In the genomic region with DNA sequence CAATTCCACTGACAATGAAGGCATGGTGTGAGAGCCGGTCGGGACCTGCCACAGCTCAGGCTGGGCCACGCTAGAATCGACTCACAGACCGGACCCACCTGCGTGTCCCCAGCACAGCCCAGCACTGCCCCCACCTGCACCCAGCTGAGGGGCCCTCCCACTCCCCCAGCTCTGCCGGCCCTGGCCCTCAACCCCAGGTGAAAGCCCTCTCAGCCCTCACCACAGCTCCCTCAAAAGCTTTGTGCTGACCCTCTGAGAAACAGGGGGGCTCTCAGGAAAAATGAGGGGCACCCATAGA, we compare ENCODE assay signal across 31 cellular contexts.
"Had no signal": no experiment of that assay in that cellular context is flagged by ENCODE, and none has a peak within 500 bp of the region (broad histone marks: within the 10 kb centered on the region; RNA-seq: fewer than 3 reads in every experiment).

No MANE protein-coding gene starts in this region.

- H3K9me3 ChIP-seq: adrenal gland, body of pancreas, gastroesophageal sphincter, ovary, psoas muscle, spleen, testis, uterus had no signal

- H3K9me3 Mint-ChIP-seq: activated CD4-positive, alpha-beta memory T cell treated with anti-CD3 and anti-CD28 coated beads for 36 hours; activated T-helper 1 cell treated with anti-CD3 and anti-CD28 coated beads, Interleukin-12 subunit alpha, Interleukin-12 subunit beta, Interleukin-2, Interleukin-4 antibody, amounts not matched to agents 30 ng/mL and 10 ng/mL and 1 ng/mL, durations not matched to agents 14 hours and 24 hours and 36 hours; nephron progenitor cell had no signal

- H3K4me3 Mint-ChIP-seq: activated CD4-positive, alpha-beta memory T cell treated with anti-CD3 and anti-CD28 coated beads for 36 hours; activated CD4-positive, alpha-beta T cell treated with anti-CD3 and anti-CD28 coated beads, Interleukin-2, amount 10 ng/mL, durations not matched to agents 24 days and 14 days; activated naive CD4-positive, alpha-beta T cell treated with anti-CD3 and anti-CD28 coated beads for 36 hours; activated naive CD8-positive, alpha-beta T cell treated with anti-CD3 and anti-CD28 coated beads for 36 hours; activated T-helper 1 cell treated with anti-CD3 and anti-CD28 coated beads, Interleukin-12 subunit alpha, Interleukin-12 subunit beta, Interleukin-2, Interleukin-4 antibody, amounts not matched to agents 30 ng/mL and 10 ng/mL and 1 ng/mL, durations not matched to agents 14 hours and 24 hours and 36 hours; nephron progenitor cell had no signal

- ATAC-seq: body of pancreas; gastroesophageal sphincter; psoas muscle; stimulated activated naive CD8-positive, alpha-beta T cell treated with anti-CD3 and anti-CD28 coated beads, Interleukin-15, Interleukin-2, amounts not matched to agents 100 U/mL and 50 U/mL, for 24 hours had no signal

- H3K4me3 ChIP-seq: adrenal gland, body of pancreas, cardiac muscle cell, coronary artery, dorsolateral prefrontal cortex, gastroesophageal sphincter, lung, ovary, psoas muscle, spleen, testis, uterus had no signal

- H3K36me3 ChIP-seq: cardiac muscle cell, ovary, uterus had no signal

- H3K27ac ChIP-seq: body of pancreas, cardiac muscle cell, coronary artery, dorsolateral prefrontal cortex, gastroesophageal sphincter, ovary, psoas muscle, spleen, testis, uterus had no signal

- DNase-seq: activated CD4-positive, alpha-beta memory T cell treated with anti-CD3 and anti-CD28 coated beads for 36 hours; activated CD4-positive, alpha-beta T cell treated with anti-CD3 and anti-CD28 coated beads, Interleukin-2, amount 10 ng/mL, durations not matched to agents 24 days and 14 days; activated CD4-positive, CD25-positive, alpha-beta regulatory T cell treated with anti-CD3 and anti-CD28 coated beads, Interleukin-2, amount 50 U/mL, for 72 hours; activated CD8-positive, alpha-beta memory T cell treated with anti-CD3 and anti-CD28 coated beads, Interleukin-2, amount 50 U/mL, for 4 hours; activated effector memory CD4-positive, alpha-beta T cell treated with anti-CD3 and anti-CD28 coated beads, Interleukin-2, amount 50 U/mL, for 16 hours; activated naive CD4-positive, alpha-beta T cell treated with anti-CD3 and anti-CD28 coated beads for 36 hours; activated naive CD8-positive, alpha-beta T cell treated with anti-CD3 and anti-CD28 coated beads for 36 hours; activated T-cell treated with anti-CD3 and anti-CD28 coated beads, Interleukin-2, amount 50 U/mL, for 1 hour; adrenal gland; aorta; body of pancreas; cerebellar nuclear complex; dorsolateral prefrontal cortex; effector memory CD4-positive, alpha-beta T cell; head of caudate nucleus; hippocampal formation; mesendoderm; nephron progenitor cell; ovary; psoas muscle; spleen; stimulated activated naive CD8-positive, alpha-beta T cell treated with anti-CD3 and anti-CD28 coated beads, Interleukin-15, Interleukin-2, amounts not matched to agents 100 U/mL and 50 U/mL, for 24 hours; T-helper 2 cell; testis; trophoblast cell; uterus had no signal

- H3K27me3 Mint-ChIP-seq: activated CD4-positive, alpha-beta memory T cell treated with anti-CD3 and anti-CD28 coated beads for 36 hours; activated CD4-positive, alpha-beta T cell treated with anti-CD3 and anti-CD28 coated beads, Interleukin-2, amount 10 ng/mL, durations not matched to agents 24 days and 14 days; activated naive CD8-positive, alpha-beta T cell treated with anti-CD3 and anti-CD28 coated beads for 36 hours had no signal

- H3K27me3 ChIP-seq: adrenal gland, body of pancreas, cardiac muscle cell, dorsolateral prefrontal cortex, gastroesophageal sphincter, ovary, spleen, testis, uterus had no signal

- H3K27ac Mint-ChIP-seq: activated CD4-positive, alpha-beta memory T cell treated with anti-CD3 and anti-CD28 coated beads for 36 hours; activated CD4-positive, alpha-beta T cell treated with anti-CD3 and anti-CD28 coated beads, Interleukin-2, amount 10 ng/mL, durations not matched to agents 24 days and 14 days; activated naive CD8-positive, alpha-beta T cell treated with anti-CD3 and anti-CD28 coated beads for 36 hours; activated T-helper 1 cell treated with anti-CD3 and anti-CD28 coated beads, Interleukin-12 subunit alpha, Interleukin-12 subunit beta, Interleukin-2, Interleukin-4 antibody, amounts not matched to agents 30 ng/mL and 10 ng/mL and 1 ng/mL, durations not matched to agents 14 hours and 24 hours and 36 hours; nephron progenitor cell had no signal

- H3K4me1 Mint-ChIP-seq: activated naive CD8-positive, alpha-beta T cell treated with anti-CD3 and anti-CD28 coated beads for 36 hours had no signal

- H3K4me1 ChIP-seq: adrenal gland, body of pancreas, gastroesophageal sphincter, psoas muscle, uterus had no signal
